1 cellular context compared by ENCODE assay signal in the genomic region with DNA sequence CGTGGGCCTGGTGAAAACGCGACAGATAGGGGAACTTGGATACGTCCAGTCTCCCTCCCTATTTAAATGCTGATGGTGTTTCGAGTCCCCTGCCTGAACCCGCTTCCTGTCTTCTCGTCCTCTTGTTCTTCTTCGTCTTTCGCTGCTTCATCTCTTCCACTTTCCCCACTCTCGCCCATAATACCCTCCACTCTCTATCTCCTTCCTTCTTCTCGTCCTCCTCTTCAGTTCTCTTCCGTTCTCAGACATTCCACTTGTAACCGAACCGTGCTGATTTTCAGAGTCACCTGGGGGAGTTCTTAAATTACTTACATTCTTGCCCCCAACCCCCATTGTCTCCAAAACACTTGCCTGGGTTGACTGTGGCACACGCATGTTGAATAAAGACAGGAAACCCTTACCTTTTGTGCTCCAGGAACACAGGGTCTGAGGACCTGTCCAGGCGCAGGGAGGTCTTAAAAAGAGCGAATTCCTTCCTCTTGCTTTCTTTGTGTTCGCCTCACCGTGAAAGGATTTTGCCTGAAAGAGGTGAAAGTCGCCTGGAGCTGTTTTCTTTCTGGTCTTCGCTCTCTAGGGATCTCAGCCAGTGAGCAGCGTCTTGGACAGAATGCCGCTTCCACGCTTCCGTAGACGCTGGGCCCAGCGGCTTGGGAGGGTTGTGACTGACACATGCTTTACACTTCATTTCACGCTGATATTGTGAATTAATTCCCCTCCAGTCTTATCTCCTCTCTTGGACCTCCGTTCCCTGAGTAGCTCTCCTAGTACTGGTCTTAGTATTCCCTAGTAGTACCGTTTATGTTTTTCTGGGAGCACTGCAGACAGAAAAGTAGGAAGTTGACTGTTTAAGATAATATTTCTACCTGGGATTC.
TF ChIP-seq lines count a peak whose summit lies in the region.

No MANE protein-coding gene starts in this region.

TF ChIP-seq in K562, 482 proteins besides CTCF, POLR2A, EP300 and RAD21 (continued from another document and continues in another):
- TF ChIP-seq, protein P1, sequence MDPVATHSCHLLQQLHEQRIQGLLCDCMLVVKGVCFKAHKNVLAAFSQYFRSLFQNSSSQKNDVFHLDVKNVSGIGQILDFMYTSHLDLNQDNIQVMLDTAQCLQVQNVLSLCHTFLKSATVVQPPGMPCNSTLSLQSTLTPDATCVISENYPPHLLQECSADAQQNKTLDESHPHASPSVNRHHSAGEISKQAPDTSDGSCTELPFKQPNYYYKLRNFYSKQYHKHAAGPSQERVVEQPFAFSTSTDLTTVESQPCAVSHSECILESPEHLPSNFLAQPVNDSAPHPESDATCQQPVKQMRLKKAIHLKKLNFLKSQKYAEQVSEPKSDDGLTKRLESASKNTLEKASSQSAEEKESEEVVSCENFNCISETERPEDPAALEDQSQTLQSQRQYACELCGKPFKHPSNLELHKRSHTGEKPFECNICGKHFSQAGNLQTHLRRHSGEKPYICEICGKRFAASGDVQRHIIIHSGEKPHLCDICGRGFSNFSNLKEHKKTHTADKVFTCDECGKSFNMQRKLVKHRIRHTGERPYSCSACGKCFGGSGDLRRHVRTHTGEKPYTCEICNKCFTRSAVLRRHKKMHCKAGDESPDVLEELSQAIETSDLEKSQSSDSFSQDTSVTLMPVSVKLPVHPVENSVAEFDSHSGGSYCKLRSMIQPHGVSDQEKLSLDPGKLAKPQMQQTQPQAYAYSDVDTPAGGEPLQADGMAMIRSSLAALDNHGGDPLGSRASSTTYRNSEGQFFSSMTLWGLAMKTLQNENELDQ (CRISPR knock-in tag; IDR thresholded peaks at IDR 0.05; ENCODE audit: borderline replicate concordance) = 0 out of 2 replicates have a peak, but pooled peaks have one; percentile 79
- TF ChIP-seq NR1H2 (CRISPR knock-in tag; IDR thresholded peaks at IDR 0.05) = peak; percentile 83; the same call in 1 of the 2 replicates
- peak; percentile 62 for TF ChIP-seq TAF1 (IDR thresholded peaks at IDR 0.05; ENCODE audit: control insufficient read depth, extremely low read depth, insufficient read depth, low read length, severe bottlenecking)
- TF ChIP-seq ZC3H4 (CRISPR knock-in tag; IDR thresholded peaks at IDR 0.05; ENCODE audit: borderline replicate concordance) = no peak
- peak; percentile 25; the same call in 1 of the 2 replicates for TF ChIP-seq CBX1 (IDR thresholded peaks at IDR 0.05; ENCODE audit: low read depth)
- no peak for TF ChIP-seq BRCA1 (IDR thresholded peaks at IDR 0.05)
- TF ChIP-seq BRCA1 (CRISPR knock-in tag; IDR thresholded peaks at IDR 0.05) = no peak
- no peak for TF ChIP-seq MTF1 (CRISPR knock-in tag; IDR thresholded peaks at IDR 0.05; ENCODE audit: borderline replicate concordance)
- no peak for TF ChIP-seq CBX8 (IDR thresholded peaks at IDR 0.05; ENCODE audit: borderline replicate concordance, extremely low read depth, low read depth, low read length, poor library complexity, severe bottlenecking)
- TF ChIP-seq ZNF140 (CRISPR knock-in tag; IDR thresholded peaks at IDR 0.05) = no peak
- TF ChIP-seq PPARD (CRISPR knock-in tag; IDR thresholded peaks at IDR 0.05) = no peak
- no peak for TF ChIP-seq ZNF780A (CRISPR knock-in tag; IDR thresholded peaks at IDR 0.05)
- TF ChIP-seq, protein P2, sequence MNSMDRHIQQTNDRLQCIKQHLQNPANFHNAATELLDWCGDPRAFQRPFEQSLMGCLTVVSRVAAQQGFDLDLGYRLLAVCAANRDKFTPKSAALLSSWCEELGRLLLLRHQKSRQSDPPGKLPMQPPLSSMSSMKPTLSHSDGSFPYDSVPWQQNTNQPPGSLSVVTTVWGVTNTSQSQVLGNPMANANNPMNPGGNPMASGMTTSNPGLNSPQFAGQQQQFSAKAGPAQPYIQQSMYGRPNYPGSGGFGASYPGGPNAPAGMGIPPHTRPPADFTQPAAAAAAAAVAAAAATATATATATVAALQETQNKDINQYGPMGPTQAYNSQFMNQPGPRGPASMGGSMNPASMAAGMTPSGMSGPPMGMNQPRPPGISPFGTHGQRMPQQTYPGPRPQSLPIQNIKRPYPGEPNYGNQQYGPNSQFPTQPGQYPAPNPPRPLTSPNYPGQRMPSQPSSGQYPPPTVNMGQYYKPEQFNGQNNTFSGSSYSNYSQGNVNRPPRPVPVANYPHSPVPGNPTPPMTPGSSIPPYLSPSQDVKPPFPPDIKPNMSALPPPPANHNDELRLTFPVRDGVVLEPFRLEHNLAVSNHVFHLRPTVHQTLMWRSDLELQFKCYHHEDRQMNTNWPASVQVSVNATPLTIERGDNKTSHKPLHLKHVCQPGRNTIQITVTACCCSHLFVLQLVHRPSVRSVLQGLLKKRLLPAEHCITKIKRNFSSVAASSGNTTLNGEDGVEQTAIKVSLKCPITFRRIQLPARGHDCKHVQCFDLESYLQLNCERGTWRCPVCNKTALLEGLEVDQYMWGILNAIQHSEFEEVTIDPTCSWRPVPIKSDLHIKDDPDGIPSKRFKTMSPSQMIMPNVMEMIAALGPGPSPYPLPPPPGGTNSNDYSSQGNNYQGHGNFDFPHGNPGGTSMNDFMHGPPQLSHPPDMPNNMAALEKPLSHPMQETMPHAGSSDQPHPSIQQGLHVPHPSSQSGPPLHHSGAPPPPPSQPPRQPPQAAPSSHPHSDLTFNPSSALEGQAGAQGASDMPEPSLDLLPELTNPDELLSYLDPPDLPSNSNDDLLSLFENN (IDR thresholded peaks at IDR 0.05; ENCODE audit: low read depth in 2 of 2, low read length in 2 of 2) = no peak
- TF ChIP-seq, protein P3, sequence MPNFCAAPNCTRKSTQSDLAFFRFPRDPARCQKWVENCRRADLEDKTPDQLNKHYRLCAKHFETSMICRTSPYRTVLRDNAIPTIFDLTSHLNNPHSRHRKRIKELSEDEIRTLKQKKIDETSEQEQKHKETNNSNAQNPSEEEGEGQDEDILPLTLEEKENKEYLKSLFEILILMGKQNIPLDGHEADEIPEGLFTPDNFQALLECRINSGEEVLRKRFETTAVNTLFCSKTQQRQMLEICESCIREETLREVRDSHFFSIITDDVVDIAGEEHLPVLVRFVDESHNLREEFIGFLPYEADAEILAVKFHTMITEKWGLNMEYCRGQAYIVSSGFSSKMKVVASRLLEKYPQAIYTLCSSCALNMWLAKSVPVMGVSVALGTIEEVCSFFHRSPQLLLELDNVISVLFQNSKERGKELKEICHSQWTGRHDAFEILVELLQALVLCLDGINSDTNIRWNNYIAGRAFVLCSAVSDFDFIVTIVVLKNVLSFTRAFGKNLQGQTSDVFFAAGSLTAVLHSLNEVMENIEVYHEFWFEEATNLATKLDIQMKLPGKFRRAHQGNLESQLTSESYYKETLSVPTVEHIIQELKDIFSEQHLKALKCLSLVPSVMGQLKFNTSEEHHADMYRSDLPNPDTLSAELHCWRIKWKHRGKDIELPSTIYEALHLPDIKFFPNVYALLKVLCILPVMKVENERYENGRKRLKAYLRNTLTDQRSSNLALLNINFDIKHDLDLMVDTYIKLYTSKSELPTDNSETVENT (CRISPR knock-in tag; IDR thresholded peaks at IDR 0.05) = no peak
- no peak for TF ChIP-seq HDAC8 (tag; IDR thresholded peaks at IDR 0.05)
- no peak for TF ChIP-seq ZNF507 (tag; conservative IDR thresholded peaks at IDR 0.05)
- TF ChIP-seq ZNF830 (CRISPR knock-in tag; IDR thresholded peaks at IDR 0.05) = no peak
- TF ChIP-seq HNRNPH1 (optimal IDR thresholded peaks at IDR 0.05; ENCODE audit: low read depth, low read length) = no peak
- no peak for TF ChIP-seq ZNF384 (IDR thresholded peaks at IDR 0.05; ENCODE audit: low read depth, low read length)
- no peak for TF ChIP-seq SIRT6 (IDR thresholded peaks at IDR 0.05; ENCODE audit: low read depth, low read length)
- TF ChIP-seq NCOR1 (IDR thresholded peaks at IDR 0.05) = no peak
- TF ChIP-seq JUN (IDR thresholded peaks at IDR 0.05; ENCODE audit: borderline replicate concordance, low read depth, low read length) = no peak
- TF ChIP-seq JUN (CRISPR knock-in tag; IDR thresholded peaks at IDR 0.05; ENCODE audit: borderline replicate concordance) = 0 out of 2 replicates have a peak, but pooled peaks have one; percentile 47
- no peak; the same call in 1 of the 2 replicates for TF ChIP-seq ZNF263 (CRISPR knock-in tag; IDR thresholded peaks at IDR 0.05; ENCODE audit: borderline replicate concordance)
- TF ChIP-seq HMG20B (CRISPR knock-in tag; IDR thresholded peaks at IDR 0.05) = no peak
- peak; percentile 83 for TF ChIP-seq ZNF589 (CRISPR knock-in tag; IDR thresholded peaks at IDR 0.05; ENCODE audit: low read depth)
- TF ChIP-seq ETS2 (tag; IDR thresholded peaks at IDR 0.05; ENCODE audit: borderline replicate concordance, poor library complexity, severe bottlenecking) = no peak
- no peak for TF ChIP-seq MAFF (IDR thresholded peaks at IDR 0.05; ENCODE audit: low read length)
- TF ChIP-seq ATF7 (IDR thresholded peaks at IDR 0.05) = no peak
- TF ChIP-seq C11orf30 (IDR thresholded peaks at IDR 0.05; ENCODE audit: low read depth) = 0 out of 2 replicates have a peak, but pooled peaks have one; percentile 7
- no peak for TF ChIP-seq IRF2 (CRISPR knock-in tag; IDR thresholded peaks at IDR 0.05)
- TF ChIP-seq NFE2L1 (tag; IDR thresholded peaks at IDR 0.05; ENCODE audit: borderline replicate concordance, low read depth) = no peak
- no peak for TF ChIP-seq SIN3B (IDR thresholded peaks at IDR 0.05; ENCODE audit: low read depth)
- TF ChIP-seq BCOR (IDR thresholded peaks at IDR 0.05) = no peak
- TF ChIP-seq ELF4 (CRISPR knock-in tag; IDR thresholded peaks at IDR 0.05) = peak; percentile 89
- TF ChIP-seq SAFB2 (IDR thresholded peaks at IDR 0.05; ENCODE audit: borderline replicate concordance, low read depth, low read length, severe bottlenecking) = no peak
- 0 out of 2 replicates have a peak, but pooled peaks have one; percentile 57 for TF ChIP-seq TSC22D4 (tag; IDR thresholded peaks at IDR 0.05)
- TF ChIP-seq DPF2 (IDR thresholded peaks at IDR 0.05) = no peak
- TF ChIP-seq, protein P4, sequence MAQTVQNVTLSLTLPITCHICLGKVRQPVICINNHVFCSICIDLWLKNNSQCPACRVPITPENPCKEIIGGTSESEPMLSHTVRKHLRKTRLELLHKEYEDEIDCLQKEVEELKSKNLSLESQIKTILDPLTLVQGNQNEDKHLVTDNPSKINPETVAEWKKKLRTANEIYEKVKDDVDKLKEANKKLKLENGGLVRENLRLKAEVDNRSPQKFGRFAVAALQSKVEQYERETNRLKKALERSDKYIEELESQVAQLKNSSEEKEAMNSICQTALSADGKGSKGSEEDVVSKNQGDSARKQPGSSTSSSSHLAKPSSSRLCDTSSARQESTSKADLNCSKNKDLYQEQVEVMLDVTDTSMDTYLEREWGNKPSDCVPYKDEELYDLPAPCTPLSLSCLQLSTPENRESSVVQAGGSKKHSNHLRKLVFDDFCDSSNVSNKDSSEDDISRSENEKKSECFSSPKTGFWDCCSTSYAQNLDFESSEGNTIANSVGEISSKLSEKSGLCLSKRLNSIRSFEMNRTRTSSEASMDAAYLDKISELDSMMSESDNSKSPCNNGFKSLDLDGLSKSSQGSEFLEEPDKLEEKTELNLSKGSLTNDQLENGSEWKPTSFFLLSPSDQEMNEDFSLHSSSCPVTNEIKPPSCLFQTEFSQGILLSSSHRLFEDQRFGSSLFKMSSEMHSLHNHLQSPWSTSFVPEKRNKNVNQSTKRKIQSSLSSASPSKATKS (CRISPR knock-in tag; IDR thresholded peaks at IDR 0.05) = no peak
- TF ChIP-seq SMARCC2 (IDR thresholded peaks at IDR 0.05; ENCODE audit: low read depth) = 0 out of 2 replicates have a peak, but pooled peaks have one; percentile 13
- 0 out of 2 replicates have a peak, but pooled peaks have one; percentile 5 for TF ChIP-seq CHCHD3 (CRISPR knock-in tag; IDR thresholded peaks at IDR 0.05)
- no peak for TF ChIP-seq ADNP (tag; IDR thresholded peaks at IDR 0.05)
- TF ChIP-seq, protein P5, sequence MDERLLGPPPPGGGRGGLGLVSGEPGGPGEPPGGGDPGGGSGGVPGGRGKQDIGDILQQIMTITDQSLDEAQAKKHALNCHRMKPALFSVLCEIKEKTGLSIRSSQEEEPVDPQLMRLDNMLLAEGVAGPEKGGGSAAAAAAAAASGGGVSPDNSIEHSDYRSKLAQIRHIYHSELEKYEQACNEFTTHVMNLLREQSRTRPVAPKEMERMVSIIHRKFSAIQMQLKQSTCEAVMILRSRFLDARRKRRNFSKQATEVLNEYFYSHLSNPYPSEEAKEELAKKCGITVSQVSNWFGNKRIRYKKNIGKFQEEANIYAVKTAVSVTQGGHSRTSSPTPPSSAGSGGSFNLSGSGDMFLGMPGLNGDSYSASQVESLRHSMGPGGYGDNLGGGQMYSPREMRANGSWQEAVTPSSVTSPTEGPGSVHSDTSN (CRISPR knock-in tag; IDR thresholded peaks at IDR 0.05; ENCODE audit: low read depth) = peak; percentile 36; the same call in 1 of the 2 replicates
- TF ChIP-seq, protein P5 (tag; conservative IDR thresholded peaks at IDR 0.05; ENCODE audit: low read depth) = peak; percentile 30; the same call in 1 of the 2 replicates
- TF ChIP-seq RAD51 (IDR thresholded peaks at IDR 0.05; ENCODE audit: borderline replicate concordance, low read depth) = no peak; the same call in 1 of the 2 replicates
- TF ChIP-seq, protein P6, sequence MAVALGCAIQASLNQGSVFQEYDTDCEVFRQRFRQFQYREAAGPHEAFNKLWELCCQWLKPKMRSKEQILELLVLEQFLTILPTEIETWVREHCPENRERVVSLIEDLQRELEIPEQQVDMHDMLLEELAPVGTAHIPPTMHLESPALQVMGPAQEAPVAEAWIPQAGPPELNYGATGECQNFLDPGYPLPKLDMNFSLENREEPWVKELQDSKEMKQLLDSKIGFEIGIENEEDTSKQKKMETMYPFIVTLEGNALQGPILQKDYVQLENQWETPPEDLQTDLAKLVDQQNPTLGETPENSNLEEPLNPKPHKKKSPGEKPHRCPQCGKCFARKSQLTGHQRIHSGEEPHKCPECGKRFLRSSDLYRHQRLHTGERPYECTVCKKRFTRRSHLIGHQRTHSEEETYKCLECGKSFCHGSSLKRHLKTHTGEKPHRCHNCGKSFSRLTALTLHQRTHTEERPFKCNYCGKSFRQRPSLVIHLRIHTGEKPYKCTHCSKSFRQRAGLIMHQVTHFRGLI (CRISPR knock-in tag; IDR thresholded peaks at IDR 0.05) = no peak
- TF ChIP-seq ASH1L (IDR thresholded peaks at IDR 0.05; ENCODE audit: borderline replicate concordance, low read depth, partially characterized antibody) = no peak
- TF ChIP-seq DDX20 (tag; IDR thresholded peaks at IDR 0.05; ENCODE audit: low read depth) = no peak
- TF ChIP-seq, protein P7, sequence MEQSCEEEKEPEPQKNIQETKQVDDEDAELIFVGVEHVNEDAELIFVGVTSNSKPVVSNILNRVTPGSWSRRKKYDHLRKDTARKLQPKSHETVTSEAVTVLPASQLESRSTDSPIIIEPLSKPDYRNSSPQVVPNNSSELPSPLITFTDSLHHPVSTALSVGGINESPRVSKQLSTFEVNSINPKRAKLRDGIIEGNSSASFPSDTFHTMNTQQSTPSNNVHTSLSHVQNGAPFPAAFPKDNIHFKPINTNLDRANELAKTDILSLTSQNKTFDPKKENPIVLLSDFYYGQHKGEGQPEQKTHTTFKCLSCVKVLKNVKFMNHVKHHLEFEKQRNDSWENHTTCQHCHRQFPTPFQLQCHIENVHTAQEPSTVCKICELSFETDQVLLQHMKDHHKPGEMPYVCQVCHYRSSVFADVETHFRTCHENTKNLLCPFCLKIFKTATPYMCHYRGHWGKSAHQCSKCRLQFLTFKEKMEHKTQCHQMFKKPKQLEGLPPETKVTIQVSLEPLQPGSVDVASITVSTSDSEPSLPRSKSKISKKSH (CRISPR knock-in tag; IDR thresholded peaks at IDR 0.05) = no peak
- peak; percentile 41; the same call in 1 of the 2 replicates for TF ChIP-seq SMARCA4 (IDR thresholded peaks at IDR 0.05)
